ENCODE assay signal across 29 cellular contexts in genomic region chr1:183966487-183966886, GRCh38.
"Had no signal": no experiment of that assay in that cellular context is flagged by ENCODE, and none has a peak within 500 bp of the region (broad histone marks: within the 10 kb centered on the region; RNA-seq: fewer than 3 reads in every experiment).

No MANE protein-coding gene starts in this region.

- H3K9me3 Mint-ChIP-seq: activated B cell treated with CpG ODN at 0.5 μM for 24 hours; activated CD4-positive, alpha-beta memory T cell treated with anti-CD3 and anti-CD28 coated beads for 36 hours; endodermal cell; naive thymus-derived CD8-positive, alpha-beta T cell; T-helper 1 cell treated with Interleukin-12 subunit alpha and Interleukin-12 subunit beta and Interleukin-4 antibody, amounts not matched to agents 30 μg/mL and 1 μg/mL, for 36 hours; type B pancreatic cell had no signal

- H3K4me3 Mint-ChIP-seq: activated B cell treated with CpG ODN at 0.5 μM for 24 hours; activated CD4-positive, alpha-beta memory T cell treated with anti-CD3 and anti-CD28 coated beads for 36 hours; activated CD4-positive, alpha-beta T cell treated with anti-CD3 and anti-CD28 coated beads for 36 hours; activated naive CD8-positive, alpha-beta T cell; endodermal cell; naive thymus-derived CD8-positive, alpha-beta T cell; stimulated activated naive CD8-positive, alpha-beta T cell treated with anti-CD3 and anti-CD28 coated beads, Interleukin-15, amount 100 ng/mL, for 72 hours; T-helper 1 cell treated with Interleukin-12 subunit alpha and Interleukin-12 subunit beta and Interleukin-4 antibody, amounts not matched to agents 30 μg/mL and 1 μg/mL, for 36 hours; type B pancreatic cell had no signal

- H3K4me1 ChIP-seq: ascending aorta, colonic mucosa, esophagus squamous epithelium, gastroesophageal sphincter, pancreas, psoas muscle, testis, vagina had no signal

- DNase-seq: activated B cell treated with CpG ODN at 0.5 μM for 24 hours; activated CD4-positive, alpha-beta memory T cell treated with anti-CD3 and anti-CD28 coated beads for 36 hours; activated CD4-positive, alpha-beta T cell treated with anti-CD3 and anti-CD28 coated beads for 36 hours; activated naive CD4-positive, alpha-beta T cell; adrenal gland; brain microvascular endothelial cell; central memory CD4-positive, alpha-beta T cell; colonic mucosa; endodermal cell; esophagus squamous epithelium; head of caudate nucleus; islet precursor cell; naive thymus-derived CD8-positive, alpha-beta T cell; pancreas; psoas muscle; right cardiac atrium; stimulated activated CD4-positive, alpha-beta T cell treated with anti-CD3 and anti-CD28 coated beads, Interleukin-12 subunit alpha, Interleukin-12 subunit beta, amount 100 ng/mL, for 4 hours; stimulated activated CD4-positive, alpha-beta T cell treated with anti-CD3 and anti-CD28 coated beads, Interleukin-4, amount 100 ng/mL, for 4 hours; stimulated activated naive CD8-positive, alpha-beta T cell treated with anti-CD3 and anti-CD28 coated beads, Interleukin-15, amount 100 ng/mL, for 72 hours; T1000; testis had no signal

- H3K4me1 Mint-ChIP-seq: activated B cell treated with CpG ODN at 0.5 μM for 24 hours, endodermal cell had no signal

- H3K9me3 ChIP-seq: adrenal gland, ascending aorta, colonic mucosa, esophagus squamous epithelium, gastroesophageal sphincter, pancreas, psoas muscle, testis, vagina had no signal

- H3K36me3 ChIP-seq: adrenal gland, ascending aorta, brain microvascular endothelial cell, colonic mucosa, esophagus squamous epithelium, gastroesophageal sphincter, pancreas, vagina had no signal

- ATAC-seq: activated CD4-positive, alpha-beta T cell treated with anti-CD3 and anti-CD28 coated beads for 36 hours; gastroesophageal sphincter; left lobe of liver; naive thymus-derived CD8-positive, alpha-beta T cell; pancreas; right cardiac atrium; stimulated activated naive CD8-positive, alpha-beta T cell treated with anti-CD3 and anti-CD28 coated beads, Interleukin-15, amount 100 ng/mL, for 72 hours had no signal

- H3K27me3 ChIP-seq: adrenal gland, ascending aorta, brain microvascular endothelial cell, colonic mucosa, esophagus squamous epithelium, gastroesophageal sphincter, pancreas, testis, vagina had no signal

- H3K27ac ChIP-seq: adrenal gland, ascending aorta, brain microvascular endothelial cell, colonic mucosa, esophagus squamous epithelium, gastroesophageal sphincter, pancreas, psoas muscle, testis, vagina had no signal

- H3K36me3 Mint-ChIP-seq: activated naive CD8-positive, alpha-beta T cell; naive thymus-derived CD8-positive, alpha-beta T cell; type B pancreatic cell had no signal

- H3K27me3 Mint-ChIP-seq: activated naive CD8-positive, alpha-beta T cell; type B pancreatic cell had no signal

- H3K27ac Mint-ChIP-seq: activated B cell treated with CpG ODN at 0.5 μM for 24 hours; activated CD4-positive, alpha-beta memory T cell treated with anti-CD3 and anti-CD28 coated beads for 36 hours; activated CD4-positive, alpha-beta T cell treated with anti-CD3 and anti-CD28 coated beads for 36 hours; activated naive CD8-positive, alpha-beta T cell; endodermal cell; naive thymus-derived CD8-positive, alpha-beta T cell; stimulated activated naive CD8-positive, alpha-beta T cell treated with anti-CD3 and anti-CD28 coated beads, Interleukin-15, amount 100 ng/mL, for 72 hours; T-helper 1 cell treated with Interleukin-12 subunit alpha and Interleukin-12 subunit beta and Interleukin-4 antibody, amounts not matched to agents 30 μg/mL and 1 μg/mL, for 36 hours; type B pancreatic cell had no signal

- H3K4me3 ChIP-seq: adrenal gland, ascending aorta, colonic mucosa, esophagus squamous epithelium, gastroesophageal sphincter, lung, pancreas, psoas muscle, testis, vagina had no signal
